8 cellular contexts compared by ENCODE assay signal in the genomic region with DNA sequence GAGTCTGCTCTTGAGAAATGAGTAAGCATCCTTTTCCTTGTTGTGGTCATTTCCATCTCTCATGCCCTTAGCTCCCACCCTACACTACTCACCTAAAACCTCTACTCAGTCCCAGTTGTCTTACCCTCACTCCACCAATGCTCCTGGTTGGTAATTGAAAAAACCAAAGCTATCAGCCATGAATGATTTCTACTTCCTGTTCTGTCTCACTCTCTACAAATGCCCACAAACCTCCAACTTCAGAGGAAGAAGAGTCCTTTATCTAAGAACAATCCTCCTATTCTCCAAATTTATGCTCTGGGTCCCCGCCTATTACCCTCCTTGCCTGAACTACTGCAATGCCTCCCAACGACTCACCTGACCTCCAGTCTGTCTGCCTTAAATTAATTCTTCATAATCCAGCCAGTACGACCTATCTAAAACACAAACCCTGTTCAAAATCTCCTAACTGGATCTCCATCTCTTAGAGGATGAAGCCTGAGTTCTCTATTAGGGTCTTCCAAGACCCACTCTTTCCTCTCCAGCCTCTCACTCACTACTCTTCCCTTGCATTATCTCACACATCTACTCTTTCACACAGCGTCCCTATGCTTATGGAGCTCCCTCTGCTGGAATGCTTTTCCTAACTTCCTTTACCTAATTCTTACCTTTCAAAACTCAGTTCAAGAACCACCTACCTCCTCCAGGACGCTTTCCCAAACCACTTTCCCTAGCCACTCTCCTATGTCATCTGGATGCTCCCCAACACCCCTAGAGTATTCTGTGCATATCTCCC.
A peak's percentile ranks its signal among the peaks of the same experiment; 100 is the strongest.
DNase-seq lines count a peak whose midpoint lies in the region; ATAC-seq and TF ChIP-seq lines count a peak whose summit lies in the region.

No MANE protein-coding gene starts in this region.

- peak; percentile 26 for TF ChIP-seq CTCF in GM06990 (IDR thresholded peaks at IDR 0.05; ENCODE audit: insufficient read depth, low read length, poor library complexity, severe bottlenecking)

- H3K9me3 ChIP-seq in effector memory CD4-positive, alpha-beta T cell (ENCODE audit: control insufficient read depth, low read length), result no peaks in the 10 kb centered on the region

- H3K27ac ChIP-seq in effector memory CD4-positive, alpha-beta T cell (ENCODE audit: insufficient read depth, low read length, poor library complexity, severe bottlenecking), result peak overlapping the region; percentile 29

- ATAC-seq in HG02885 (IDR thresholded peaks at IDR 0.05; ENCODE audit: poor library complexity, unreplicated experiment), result peak; percentile 3

- H3K27me3 ChIP-seq in GM06990 (replicated peaks; ENCODE audit: control insufficient read depth, insufficient read depth, low read length), result no peaks in the 10 kb centered on the region
- H3K27me3 ChIP-seq in effector memory CD4-positive, alpha-beta T cell (replicated peaks; ENCODE audit: control insufficient read depth, insufficient read depth, low read length, poor library complexity, severe bottlenecking), result no peaks in the 10 kb centered on the region

- DNase-seq in ACHN (peak; percentile 67), GM06990 (ENCODE audit: extremely low read depth, insufficient read length) (no peak), OCI-M1 (lab: John Stamatoyannopoulos, UW) (peak; percentile 67), pons (ENCODE audit: low spot score) (peak; percentile 40), EL (no peak)
- DNase-seq in effector memory CD4-positive, alpha-beta T cell, result no peak
- no peak for DNase-seq in effector CD8-positive, alpha-beta T cell (lab: John Stamatoyannopoulos, UW)

- no peak overlapping the region for H3K4me3 ChIP-seq in GM06990 (replicated peaks; ENCODE audit: low read depth, low read length)
- H3K4me3 ChIP-seq in effector memory CD4-positive, alpha-beta T cell (ENCODE audit: insufficient read depth, low read depth, low read length, poor library complexity, severe bottlenecking), result no peak overlapping the region

- H3K36me3 ChIP-seq in GM06990 (ENCODE audit: control insufficient read depth, insufficient read depth, low read length), result peaks cover 15% of the 10 kb centered on the region
- peaks cover 29% of the 10 kb centered on the region for H3K36me3 ChIP-seq in effector memory CD4-positive, alpha-beta T cell (ENCODE audit: control insufficient read depth, insufficient read depth, low read length)

- in situ Hi-C loops in ACHN (cut with HindIII; ENCODE audit: low pct_ligation_motif_present, low pct_unique_long_range_greater_than_20kb, low sequenced_read_pairs), result no loop called here

- H3K4me1 ChIP-seq in effector memory CD4-positive, alpha-beta T cell (ENCODE audit: control insufficient read depth, insufficient read depth, low read length, poor library complexity, severe bottlenecking), result peaks cover 24% of the 10 kb centered on the region

Comparison
In these comparisons a context has a peak if more than half of its experiments do, and no peak if none do; other contexts are left out.
1. DNase-seq: peak in ACHN (single experiment), OCI-M1 (single experiment) and pons (single experiment); none in GM06990 (single experiment), effector memory CD4-positive, alpha-beta T cell (0 of 3), effector CD8-positive, alpha-beta T cell (single experiment) and EL (single experiment).